14 cellular contexts compared by ENCODE assay signal in genomic region chr15:89364341-89364740, GRCh38. TPM values are rescaled to one million over a fixed set of nuclear protein-coding genes. Genes with fewer than 3 reads are reported as not detected.
DNase-seq lines count a peak whose midpoint lies in the region; ATAC-seq and TF ChIP-seq lines count a peak whose summit lies in the region.
"Had no signal": no experiment of that assay in that cellular context is flagged by ENCODE, and none has a peak within 500 bp of the region (broad histone marks: within the 10 kb centered on the region; RNA-seq: fewer than 3 reads in every experiment).

No MANE protein-coding gene starts in this region.

- H3K36me3 ChIP-seq in Peyer's patch, result no peaks in the 10 kb centered on the region
- H3K36me3 ChIP-seq: right atrium auricular region had no signal

- no peak overlapping the region for H3K27ac ChIP-seq in Peyer's patch
- H3K27ac ChIP-seq: right atrium auricular region had no signal

- H3K27me3 Mint-ChIP-seq in glutamatergic neuron (ENCODE audit: unreplicated experiment), result peaks cover 38% of the 10 kb centered on the region

- H3K27me3 ChIP-seq in Peyer's patch, result peaks cover 0 to 86% of the 10 kb centered on the region in 2 donors

- peaks cover 21% of the 10 kb centered on the region for H3K9me3 Mint-ChIP-seq in glutamatergic neuron (ENCODE audit: unreplicated experiment)
- H3K9me3 Mint-ChIP-seq: activated naive CD4-positive, alpha-beta T cell treated with anti-CD3 and anti-CD28 coated beads, Interleukin-2, amount 50 U/mL, for 72 hours had no signal

- TF ChIP-seq POLR2A in Peyer's patch (IDR thresholded peaks at IDR 0.05), result no peak

- no peak overlapping the region for H3K4me3 ChIP-seq in Peyer's patch
- H3K4me3 ChIP-seq: right atrium auricular region had no signal

- no peak for ATAC-seq in GM21447 (IDR thresholded peaks at IDR 0.05; ENCODE audit: unreplicated experiment)
- ATAC-seq: activated naive CD4-positive, alpha-beta T cell treated with anti-CD3 and anti-CD28 coated beads, Interleukin-2, amount 50 U/mL, for 72 hours; HCT116 had no signal

- no peak overlapping the region for H3K27ac Mint-ChIP-seq in glutamatergic neuron (ENCODE audit: unreplicated experiment)
- H3K27ac Mint-ChIP-seq: activated naive CD4-positive, alpha-beta T cell treated with anti-CD3 and anti-CD28 coated beads, Interleukin-2, amount 50 U/mL, for 72 hours had no signal

- DNase-seq in DMS 273 treated with DMSO at 0.1 percent for 48 hours (lab: John Stamatoyannopoulos, UW) (peak; percentile 24), NAMALWA (ENCODE audit: low spot score) (peak; percentile 34), OCI-M1 (lab: John Stamatoyannopoulos, UW) (peak; percentile 31), glutamatergic neuron (no peak), Peyer's patch (no peak), HT-29 (ENCODE audit: low spot score) (no peak)
- no peak for DNase-seq in stimulated activated CD4-positive, alpha-beta T cell treated with anti-CD3 and anti-CD28 coated beads, Interleukin-15, amount 100 ng/mL, for 24 hours
- DNase-seq: CD4-positive, CD25-positive, alpha-beta regulatory T cell; IMR-90; T-helper 2 cell had no signal

- peaks cover 1 to 25% (median 7%) of the 10 kb centered on the region in 4 donors for H3K4me1 ChIP-seq in Peyer's patch

- H3K9me3 ChIP-seq in Peyer's patch, result no peaks in the 10 kb centered on the region
- H3K9me3 ChIP-seq: right atrium auricular region had no signal

- peak overlapping the region; percentile 49 for H3K4me3 Mint-ChIP-seq in glutamatergic neuron (ENCODE audit: unreplicated experiment)

- TF ChIP-seq CTCF in glutamatergic neuron (IDR thresholded peaks at IDR 0.05; ENCODE audit: partially characterized antibody, unreplicated experiment), result no peak
- TF ChIP-seq CTCF in Peyer's patch (IDR thresholded peaks at IDR 0.05), result no peak

- peaks cover 24% of the 10 kb centered on the region for H3K4me1 Mint-ChIP-seq in glutamatergic neuron (ENCODE audit: low read depth, unreplicated experiment)

- H3K36me3 Mint-ChIP-seq in glutamatergic neuron (ENCODE audit: unreplicated experiment), result peaks cover 4% of the 10 kb centered on the region
- H3K36me3 Mint-ChIP-seq: activated naive CD4-positive, alpha-beta T cell treated with anti-CD3 and anti-CD28 coated beads, Interleukin-2, amount 50 U/mL, for 72 hours; CD4-positive, CD25-positive, alpha-beta regulatory T cell had no signal

RNA-seq across cellular contexts. Expression of gene POLG, which starts 29.7 kb away (rescaled TPM):
- total RNA-seq in glutamatergic neuron (ENCODE audit: unreplicated experiment), result 55.4 TPM
- total RNA-seq in Peyer's patch, result 100 to 1,000 TPM in 3 of 4 donors, 10 to 100 TPM in 1; 63.7 to 136 (median 120) TPM
- total RNA-seq in HT-29 (2014; rRNA removed; shearing (Covaris generic)), result 159 and 161 TPM in 2 replicates

Comparison
In these comparisons a context has a peak if more than half of its experiments do, and no peak if none do; other contexts are left out.
1. DNase-seq: peak in DMS 273 treated with DMSO at 0.1 percent for 48 hours (single experiment), NAMALWA (single experiment) and OCI-M1 (single experiment); none in glutamatergic neuron (single experiment), Peyer's patch (0 of 3), HT-29 (single experiment) and stimulated activated CD4-positive, alpha-beta T cell treated with anti-CD3 and anti-CD28 coated beads, Interleukin-15, amount 100 ng/mL, for 24 hours (single experiment).